In the genomic region with DNA sequence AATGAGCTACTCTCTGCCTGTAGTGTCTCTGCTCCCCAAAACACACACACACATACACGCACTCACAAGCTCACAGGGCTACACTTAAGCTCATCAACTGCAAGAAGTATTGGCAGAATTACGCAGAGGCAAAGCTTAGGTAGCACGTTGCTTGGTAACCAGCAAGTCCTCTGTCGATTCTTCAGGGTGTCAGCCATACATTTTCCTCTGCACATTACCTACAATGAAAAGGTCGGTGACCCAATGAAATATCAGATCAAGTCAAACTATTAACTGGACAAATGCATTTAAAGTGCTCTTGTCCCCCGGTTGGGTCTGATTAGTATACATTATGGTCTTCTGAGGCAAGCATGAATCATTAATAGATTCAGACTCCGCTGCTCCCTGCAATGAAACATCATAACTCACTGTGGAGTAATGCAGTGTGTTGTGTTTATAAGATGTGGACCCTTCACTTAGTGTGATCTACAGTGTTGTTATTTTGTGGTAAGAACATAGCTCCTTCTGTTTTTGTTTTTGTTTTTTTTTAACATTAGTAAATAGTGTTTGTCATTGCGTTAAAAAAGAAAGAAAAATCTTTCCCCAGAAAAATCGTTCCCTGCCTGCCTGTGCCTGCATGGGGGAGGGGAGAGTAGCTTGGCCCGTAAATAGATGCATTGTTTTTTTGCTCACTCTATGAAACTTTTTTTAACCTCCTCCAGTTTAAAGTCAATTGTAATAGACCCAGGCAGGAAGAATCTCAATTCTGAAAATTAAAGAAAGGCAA, we compare ENCODE assay signal across 15 cellular contexts.
DNase-seq lines count a peak whose midpoint lies in the region; ATAC-seq and TF ChIP-seq lines count a peak whose summit lies in the region.
"Had no signal": no experiment of that assay in that cellular context is flagged by ENCODE, and none has a peak within 500 bp of the region (broad histone marks: within the 10 kb centered on the region; RNA-seq: fewer than 3 reads in every experiment).

No MANE protein-coding gene starts in this region.

- H3K27ac ChIP-seq in mesodermal cell (ENCODE audit: low read depth, low read length, severe bottlenecking) (peak overlapping the region; percentile 57), transverse colon (peak overlapping the region in 3 of 4 donors; percentile 39 to 43 (median 40))

- H3K27me3 ChIP-seq in transverse colon, result no peaks in the 10 kb centered on the region

- peaks cover 28% of the 10 kb centered on the region for H3K4me1 ChIP-seq in mesodermal cell (ENCODE audit: control insufficient read depth, insufficient read depth, low read length, poor library complexity, severe bottlenecking)
- peaks cover 0 to 7% (median 0%) of the 10 kb centered on the region in 4 donors for H3K4me1 ChIP-seq in transverse colon

- intact Hi-C loops in transverse colon (cut with DNase I; ENCODE audit: low total_unique reads), result no loop called here

- no peak for TF ChIP-seq POLR2A in transverse colon (IDR thresholded peaks at IDR 0.05)

- no peaks in the 10 kb centered on the region for H3K36me3 ChIP-seq in mesodermal cell (ENCODE audit: control insufficient read depth, insufficient read depth, low read length)
- H3K36me3 ChIP-seq in transverse colon, result no peaks in the 10 kb centered on the region

- TF ChIP-seq CTCF in astrocyte of the spinal cord (IDR thresholded peaks at IDR 0.05; ENCODE audit: low read depth, low read length) (no peak), transverse colon (IDR thresholded peaks at IDR 0.05) (no peak)

- DNase-seq in NOMO-1 treated with dmso at 0.1 percent for 144 hours (lab: John Stamatoyannopoulos, UW; ENCODE audit: unreplicated experiment) (peak; percentile 94), NOMO-1 treated with DMSO at 0.1 percent for 48 hours (lab: John Stamatoyannopoulos, UW; ENCODE audit: unreplicated experiment) (no peak), astrocyte of the spinal cord (ENCODE audit: low read depth, low spot score) (peak; percentile 41), transverse colon (no peak), OCI-M1 (lab: John Stamatoyannopoulos, UW) (no peak)
- DNase-seq: activated CD4-positive, alpha-beta T cell treated with anti-CD3 and anti-CD28 coated beads for 36 hours; KG1; naive thymus-derived CD8-positive, alpha-beta T cell; NCI-H524 treated with DMSO at 0.1 percent for 48 hours; SK-N-SH; stimulated activated CD4-positive, alpha-beta T cell treated with anti-CD3 and anti-CD28 coated beads, Interleukin-4, amount 100 ng/mL, for 24 hours had no signal

- no peak for TF ChIP-seq EP300 in transverse colon (IDR thresholded peaks at IDR 0.05; ENCODE audit: low read depth)

- H3K4me3 ChIP-seq in astrocyte of the spinal cord (ENCODE audit: low read depth, low read length), result no peak overlapping the region
- no peak overlapping the region for H3K4me3 ChIP-seq in mesodermal cell (ENCODE audit: extremely low read depth, insufficient read depth, low read length, poor library complexity, severe bottlenecking)
- H3K4me3 ChIP-seq in transverse colon, result no peak overlapping the region

- ATAC-seq in HG02588 (IDR thresholded peaks at IDR 0.05; ENCODE audit: unreplicated experiment), result no peak
- no peak for ATAC-seq in SK-N-SH treated with all-trans-retinoic acid at 6 μM for 48 hours
- ATAC-seq: activated CD4-positive, alpha-beta T cell treated with anti-CD3 and anti-CD28 coated beads for 36 hours; HCT116; naive thymus-derived CD8-positive, alpha-beta T cell had no signal

- in situ Hi-C loops in astrocyte of the spinal cord (cut with HindIII; ENCODE audit: low sequenced_read_pairs) (no loop called here), transverse colon (cut with MboI; ENCODE audit: low pct_ligation_motif_present in 1 of 4, low pct_unique_long_range_greater_than_20kb in 1 of 4, low sequenced_read_pairs in 3 of 4) (no loop called here)

- WGBS in mesodermal cell (ENCODE audit: insufficient coverage in 2 of 2), 2 experiments, result 77 to 85% methylated on average over 5 to 6 of the region's 10 CpGs
- 48 to 49% methylated on average over 4 to 10 of the region's 10 CpGs for WGBS in transverse colon (ENCODE audit: low coverage in 1 of 2), 2 donors

- H3K9me3 ChIP-seq in mesodermal cell (ENCODE audit: control insufficient read depth, low read length) (no peaks in the 10 kb centered on the region), transverse colon (no peaks in the 10 kb centered on the region)
- H3K9me3 ChIP-seq: SK-N-SH had no signal

TF ChIP-seq in SK-N-SH treated with all-trans-retinoic acid at 6 μM for 48 hours, 23 proteins besides CTCF, POLR2A, EP300 and RAD21:
- TF ChIP-seq ESRRG (CRISPR knock-in tag; IDR thresholded peaks at IDR 0.05) (no peak), ZNF70 (CRISPR knock-in tag; IDR thresholded peaks at IDR 0.05) (no peak), PPARA (CRISPR knock-in tag; IDR thresholded peaks at IDR 0.05; ENCODE audit: borderline replicate concordance) (no peak), ZNF8 (CRISPR knock-in tag; IDR thresholded peaks at IDR 0.05) (no peak), BACH2 (CRISPR knock-in tag; IDR thresholded peaks at IDR 0.05; ENCODE audit: borderline replicate concordance) (no peak), CSDC2 (CRISPR knock-in tag; IDR thresholded peaks at IDR 0.05) (no peak), GLIS3 (CRISPR knock-in tag; IDR thresholded peaks at IDR 0.05) (no peak), ISL1 (CRISPR knock-in tag; IDR thresholded peaks at IDR 0.05) (no peak), ZC3H10 (CRISPR knock-in tag; IDR thresholded peaks at IDR 0.05) (no peak), ZFP3 (CRISPR knock-in tag; IDR thresholded peaks at IDR 0.05) (no peak), ZNF565 (CRISPR knock-in tag; conservative IDR thresholded peaks at IDR 0.05; ENCODE audit: low read depth) (no peak), OSR1 (CRISPR knock-in tag; IDR thresholded peaks at IDR 0.05) (no peak), ARNTL (CRISPR knock-in tag; IDR thresholded peaks at IDR 0.05; ENCODE audit: borderline replicate concordance, low read depth) (no peak), SNAI2 (CRISPR knock-in tag; IDR thresholded peaks at IDR 0.05) (no peak), TOX (CRISPR knock-in tag; IDR thresholded peaks at IDR 0.05; ENCODE audit: borderline replicate concordance) (no peak), TCF4 (CRISPR knock-in tag; IDR thresholded peaks at IDR 0.05; ENCODE audit: borderline replicate concordance) (no peak)
- TF ChIP-seq, protein P1, sequence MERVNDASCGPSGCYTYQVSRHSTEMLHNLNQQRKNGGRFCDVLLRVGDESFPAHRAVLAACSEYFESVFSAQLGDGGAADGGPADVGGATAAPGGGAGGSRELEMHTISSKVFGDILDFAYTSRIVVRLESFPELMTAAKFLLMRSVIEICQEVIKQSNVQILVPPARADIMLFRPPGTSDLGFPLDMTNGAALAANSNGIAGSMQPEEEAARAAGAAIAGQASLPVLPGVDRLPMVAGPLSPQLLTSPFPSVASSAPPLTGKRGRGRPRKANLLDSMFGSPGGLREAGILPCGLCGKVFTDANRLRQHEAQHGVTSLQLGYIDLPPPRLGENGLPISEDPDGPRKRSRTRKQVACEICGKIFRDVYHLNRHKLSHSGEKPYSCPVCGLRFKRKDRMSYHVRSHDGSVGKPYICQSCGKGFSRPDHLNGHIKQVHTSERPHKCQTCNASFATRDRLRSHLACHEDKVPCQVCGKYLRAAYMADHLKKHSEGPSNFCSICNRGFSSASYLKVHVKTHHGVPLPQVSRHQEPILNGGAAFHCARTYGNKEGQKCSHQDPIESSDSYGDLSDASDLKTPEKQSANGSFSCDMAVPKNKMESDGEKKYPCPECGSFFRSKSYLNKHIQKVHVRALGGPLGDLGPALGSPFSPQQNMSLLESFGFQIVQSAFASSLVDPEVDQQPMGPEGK (CRISPR knock-in tag; IDR thresholded peaks at IDR 0.05; ENCODE audit: borderline replicate concordance), result no peak
- TF ChIP-seq, protein P2, sequence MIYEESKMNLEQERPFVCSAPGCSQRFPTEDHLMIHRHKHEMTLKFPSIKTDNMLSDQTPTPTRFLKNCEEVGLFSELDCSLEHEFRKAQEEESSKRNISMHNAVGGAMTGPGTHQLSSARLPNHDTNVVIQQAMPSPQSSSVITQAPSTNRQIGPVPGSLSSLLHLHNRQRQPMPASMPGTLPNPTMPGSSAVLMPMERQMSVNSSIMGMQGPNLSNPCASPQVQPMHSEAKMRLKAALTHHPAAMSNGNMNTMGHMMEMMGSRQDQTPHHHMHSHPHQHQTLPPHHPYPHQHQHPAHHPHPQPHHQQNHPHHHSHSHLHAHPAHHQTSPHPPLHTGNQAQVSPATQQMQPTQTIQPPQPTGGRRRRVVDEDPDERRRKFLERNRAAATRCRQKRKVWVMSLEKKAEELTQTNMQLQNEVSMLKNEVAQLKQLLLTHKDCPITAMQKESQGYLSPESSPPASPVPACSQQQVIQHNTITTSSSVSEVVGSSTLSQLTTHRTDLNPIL (CRISPR knock-in tag; IDR thresholded peaks at IDR 0.05; ENCODE audit: low read depth), result no peak
- TF ChIP-seq, protein P3, sequence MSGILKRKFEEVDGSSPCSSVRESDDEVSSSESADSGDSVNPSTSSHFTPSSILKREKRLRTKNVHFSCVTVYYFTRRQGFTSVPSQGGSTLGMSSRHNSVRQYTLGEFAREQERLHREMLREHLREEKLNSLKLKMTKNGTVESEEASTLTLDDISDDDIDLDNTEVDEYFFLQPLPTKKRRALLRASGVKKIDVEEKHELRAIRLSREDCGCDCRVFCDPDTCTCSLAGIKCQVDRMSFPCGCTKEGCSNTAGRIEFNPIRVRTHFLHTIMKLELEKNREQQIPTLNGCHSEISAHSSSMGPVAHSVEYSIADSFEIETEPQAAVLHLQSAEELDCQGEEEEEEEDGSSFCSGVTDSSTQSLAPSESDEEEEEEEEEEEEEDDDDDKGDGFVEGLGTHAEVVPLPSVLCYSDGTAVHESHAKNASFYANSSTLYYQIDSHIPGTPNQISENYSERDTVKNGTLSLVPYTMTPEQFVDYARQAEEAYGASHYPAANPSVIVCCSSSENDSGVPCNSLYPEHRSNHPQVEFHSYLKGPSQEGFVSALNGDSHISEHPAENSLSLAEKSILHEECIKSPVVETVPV (CRISPR knock-in tag; IDR thresholded peaks at IDR 0.05), result no peak
- TF ChIP-seq, protein P4, sequence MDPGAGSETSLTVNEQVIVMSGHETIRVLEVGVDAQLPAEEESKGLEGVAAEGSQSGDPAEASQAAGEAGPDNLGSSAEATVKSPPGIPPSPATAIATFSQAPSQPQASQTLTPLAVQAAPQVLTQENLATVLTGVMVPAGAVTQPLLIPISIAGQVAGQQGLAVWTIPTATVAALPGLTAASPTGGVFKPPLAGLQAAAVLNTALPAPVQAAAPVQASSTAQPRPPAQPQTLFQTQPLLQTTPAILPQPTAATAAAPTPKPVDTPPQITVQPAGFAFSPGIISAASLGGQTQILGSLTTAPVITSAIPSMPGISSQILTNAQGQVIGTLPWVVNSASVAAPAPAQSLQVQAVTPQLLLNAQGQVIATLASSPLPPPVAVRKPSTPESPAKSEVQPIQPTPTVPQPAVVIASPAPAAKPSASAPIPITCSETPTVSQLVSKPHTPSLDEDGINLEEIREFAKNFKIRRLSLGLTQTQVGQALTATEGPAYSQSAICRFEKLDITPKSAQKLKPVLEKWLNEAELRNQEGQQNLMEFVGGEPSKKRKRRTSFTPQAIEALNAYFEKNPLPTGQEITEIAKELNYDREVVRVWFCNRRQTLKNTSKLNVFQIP (CRISPR knock-in tag; IDR thresholded peaks at IDR 0.05; ENCODE audit: borderline replicate concordance, low read depth), result no peak

Comparison
In these comparisons a context has a peak if more than half of its experiments do, and no peak if none do; other contexts are left out.
1. DNase-seq: peak in NOMO-1 treated with dmso at 0.1 percent for 144 hours (single experiment) and astrocyte of the spinal cord (single experiment); none in NOMO-1 treated with DMSO at 0.1 percent for 48 hours (single experiment), transverse colon (single experiment) and OCI-M1 (single experiment).